1 cellular context compared by ENCODE assay signal in genomic region chr14:50038398-50039119, GRCh38.
TF ChIP-seq lines count a peak whose summit lies in the region.

No MANE protein-coding gene starts in this region.

TF ChIP-seq in GM12878, 131 proteins besides CTCF, POLR2A, EP300 and RAD21 (continued from another document):
- peak; percentile 22 for TF ChIP-seq E2F8 (IDR thresholded peaks at IDR 0.05; ENCODE audit: low read depth, partially characterized antibody)
- peak; percentile 92; the same call in 1 of the 2 replicates for TF ChIP-seq TBL1XR1 (IDR thresholded peaks at IDR 0.05; ENCODE audit: low read depth, low read length)
- peak; percentile 90; the same call in 1 of the 2 replicates for TF ChIP-seq WRNIP1 (IDR thresholded peaks at IDR 0.05; ENCODE audit: borderline replicate concordance, low read depth, low read length)
- TF ChIP-seq MXI1 (IDR thresholded peaks at IDR 0.05; ENCODE audit: low read depth, low read length): no peak
- TF ChIP-seq MEF2B (IDR thresholded peaks at IDR 0.05; ENCODE audit: partially characterized antibody, poor library complexity, severe bottlenecking): peak; percentile 95
